ENCODE assay signal across 10 cellular contexts in genomic region chr17:63844293-63844672, GRCh38. TPM values are rescaled to one million over a fixed set of nuclear protein-coding genes. Genes with fewer than 3 reads are reported as not detected.
DNase-seq lines count a peak whose midpoint lies in the region; ATAC-seq and TF ChIP-seq lines count a peak whose summit lies in the region.
"Had no signal": no experiment of that assay in that cellular context is flagged by ENCODE, and none has a peak within 500 bp of the region (broad histone marks: within the 10 kb centered on the region; RNA-seq: fewer than 3 reads in every experiment).

No MANE protein-coding gene starts in this region.

- POLR2A ChIA-PET in activated CD4-positive, alpha-beta T cell treated with anti-CD3 and anti-CD28 coated beads, Interleukin-2, amount 10 ng/mL, durations not matched to agents 7 days and 5 days (lab: Charles Lee), result no interaction called here

- CTCF ChIA-PET in activated CD4-positive, alpha-beta T cell treated with anti-CD3 and anti-CD28 coated beads, Interleukin-2, amount 10 ng/mL, durations not matched to agents 7 days and 5 days (lab: Charles Lee), result interaction anchor here (0.6 to 2.6 kb wide), 3 partner anchors 10 to 280 kb away, joined by 4 to 15 read pairs (median 5); no protein-coding TSS in a partner anchor

- peak overlapping the region; percentile 89 for H3K4me3 Mint-ChIP-seq in activated CD4-positive, alpha-beta T cell treated with anti-CD3 and anti-CD28 coated beads, Interleukin-2, amount 10 ng/mL, durations not matched to agents 7 days and 5 days
- H3K4me3 Mint-ChIP-seq in endothelial cell (ENCODE audit: unreplicated experiment), result peak overlapping the region; percentile 77
- H3K4me3 Mint-ChIP-seq in stimulated activated effector memory CD8-positive, alpha-beta T cell treated with anti-CD3 and anti-CD28 coated beads, Interleukin-12 subunit alpha, Interleukin-12 subunit beta, amount 100 ng/mL, for 72 hours, result peak overlapping the region; percentile 89

- peaks cover 8% of the 10 kb centered on the region for H3K9me3 Mint-ChIP-seq in activated CD4-positive, alpha-beta T cell treated with anti-CD3 and anti-CD28 coated beads, Interleukin-2, amount 10 ng/mL, durations not matched to agents 7 days and 5 days
- no peaks in the 10 kb centered on the region for H3K9me3 Mint-ChIP-seq in endothelial cell (ENCODE audit: unreplicated experiment)
- peaks cover 5% of the 10 kb centered on the region for H3K9me3 Mint-ChIP-seq in stimulated activated effector memory CD8-positive, alpha-beta T cell treated with anti-CD3 and anti-CD28 coated beads, Interleukin-12 subunit alpha, Interleukin-12 subunit beta, amount 100 ng/mL, for 72 hours

- TF ChIP-seq CTCF in endothelial cell (IDR thresholded peaks at IDR 0.05; ENCODE audit: unreplicated experiment), result no peak

- DNase-seq in activated CD4-positive, alpha-beta T cell treated with anti-CD3 and anti-CD28 coated beads, Interleukin-2, amount 10 ng/mL, durations not matched to agents 7 days and 5 days, result no peak
- no peak for DNase-seq in activated CD4-positive, alpha-beta T cell treated with anti-CD3 and anti-CD28 coated beads for 4 hours
- DNase-seq in OCI-M1 (lab: John Stamatoyannopoulos, UW) (peak; percentile 24), endothelial cell (ENCODE audit: low spot score) (no peak), RPMI8226 (no peak), D341Med (ENCODE audit: low spot score) (no peak)
- no peak for DNase-seq in stimulated activated effector memory CD8-positive, alpha-beta T cell treated with anti-CD3 and anti-CD28 coated beads, Interleukin-12 subunit alpha, Interleukin-12 subunit beta, amount 100 ng/mL, for 72 hours (ENCODE audit: low spot score in 2 of 2)

- no peaks in the 10 kb centered on the region for H3K27me3 Mint-ChIP-seq in activated CD4-positive, alpha-beta T cell treated with anti-CD3 and anti-CD28 coated beads, Interleukin-2, amount 10 ng/mL, durations not matched to agents 7 days and 5 days
- H3K27me3 Mint-ChIP-seq in endothelial cell (ENCODE audit: unreplicated experiment), result peaks cover 8% of the 10 kb centered on the region

- no peak for ATAC-seq in stimulated activated effector memory CD8-positive, alpha-beta T cell treated with anti-CD3 and anti-CD28 coated beads, Interleukin-12 subunit alpha, Interleukin-12 subunit beta, amount 100 ng/mL, for 72 hours
- no peak for ATAC-seq in GM18907 (IDR thresholded peaks at IDR 0.05; ENCODE audit: unreplicated experiment)
- ATAC-seq: activated CD4-positive, CD25-positive, alpha-beta regulatory T cell treated with anti-CD3 and anti-CD28 coated beads, Interleukin-2, amount 50 U/mL, for 24 hours had no signal

- peak overlapping the region; percentile 98 for H3K27ac Mint-ChIP-seq in activated CD4-positive, alpha-beta T cell treated with anti-CD3 and anti-CD28 coated beads, Interleukin-2, amount 10 ng/mL, durations not matched to agents 7 days and 5 days
- H3K27ac Mint-ChIP-seq in endothelial cell (ENCODE audit: unreplicated experiment), result no peak overlapping the region
- no peak overlapping the region for H3K27ac Mint-ChIP-seq in stimulated activated effector memory CD8-positive, alpha-beta T cell treated with anti-CD3 and anti-CD28 coated beads, Interleukin-12 subunit alpha, Interleukin-12 subunit beta, amount 100 ng/mL, for 72 hours

- peaks cover 21% of the 10 kb centered on the region for H3K36me3 Mint-ChIP-seq in activated CD4-positive, alpha-beta T cell treated with anti-CD3 and anti-CD28 coated beads, Interleukin-2, amount 10 ng/mL, durations not matched to agents 7 days and 5 days (ENCODE audit: low read depth)
- H3K36me3 Mint-ChIP-seq in endothelial cell (ENCODE audit: low read depth, unreplicated experiment), result peaks cover 5% of the 10 kb centered on the region
- peaks cover 28% of the 10 kb centered on the region for H3K36me3 Mint-ChIP-seq in stimulated activated effector memory CD8-positive, alpha-beta T cell treated with anti-CD3 and anti-CD28 coated beads, Interleukin-12 subunit alpha, Interleukin-12 subunit beta, amount 100 ng/mL, for 72 hours

- peaks cover 42% of the 10 kb centered on the region for H3K4me1 Mint-ChIP-seq in activated CD4-positive, alpha-beta T cell treated with anti-CD3 and anti-CD28 coated beads, Interleukin-2, amount 10 ng/mL, durations not matched to agents 7 days and 5 days
- H3K4me1 Mint-ChIP-seq in endothelial cell (ENCODE audit: unreplicated experiment), result peaks cover 22% of the 10 kb centered on the region
- H3K4me1 Mint-ChIP-seq in stimulated activated effector memory CD8-positive, alpha-beta T cell treated with anti-CD3 and anti-CD28 coated beads, Interleukin-12 subunit alpha, Interleukin-12 subunit beta, amount 100 ng/mL, for 72 hours, result peaks cover 34% of the 10 kb centered on the region

RNA-seq across cellular contexts. Expression of gene SMARCD2, which starts 1.8 kb away (rescaled TPM):
- 100 to 1,000 TPM; 133 to 138 TPM for total RNA-seq in activated CD4-positive, alpha-beta T cell treated with anti-CD3 and anti-CD28 coated beads, Interleukin-2, amount 10 ng/mL, durations not matched to agents 7 days and 5 days
- total RNA-seq in endothelial cell (ENCODE audit: unreplicated experiment), result 57.3 TPM

RNA-seq across cellular contexts. Expression of gene FTSJ3, which starts 16.8 kb away (rescaled TPM):
- total RNA-seq in activated CD4-positive, alpha-beta T cell treated with anti-CD3 and anti-CD28 coated beads, Interleukin-2, amount 10 ng/mL, durations not matched to agents 7 days and 5 days, result 10 to 100 TPM; 49.2 to 55.0 TPM
- 48.6 TPM for total RNA-seq in endothelial cell (ENCODE audit: unreplicated experiment)

RNA-seq across cellular contexts. Expression of gene PSMC5, which starts 17.1 kb away (rescaled TPM):
- 100 to 1,000 TPM; 119 to 155 TPM for total RNA-seq in activated CD4-positive, alpha-beta T cell treated with anti-CD3 and anti-CD28 coated beads, Interleukin-2, amount 10 ng/mL, durations not matched to agents 7 days and 5 days
- total RNA-seq in endothelial cell (ENCODE audit: unreplicated experiment), result 124 TPM

RNA-seq across cellular contexts. Expression of gene CSH2, which starts 29.2 kb away (rescaled TPM):
- not detected for total RNA-seq in activated CD4-positive, alpha-beta T cell treated with anti-CD3 and anti-CD28 coated beads, Interleukin-2, amount 10 ng/mL, durations not matched to agents 7 days and 5 days
- not detected for total RNA-seq in endothelial cell (ENCODE audit: unreplicated experiment)
- total RNA-seq: mucosa of descending colon had no signal

RNA-seq across cellular contexts. Expression of gene GH2, which starts 37.5 kb away (rescaled TPM):
- not detected for total RNA-seq in activated CD4-positive, alpha-beta T cell treated with anti-CD3 and anti-CD28 coated beads, Interleukin-2, amount 10 ng/mL, durations not matched to agents 7 days and 5 days
- total RNA-seq in endothelial cell (ENCODE audit: unreplicated experiment), result not detected
- total RNA-seq: mucosa of descending colon had no signal
